Comparison of ENCODE assay signal across 26 cellular contexts in the genomic region with DNA sequence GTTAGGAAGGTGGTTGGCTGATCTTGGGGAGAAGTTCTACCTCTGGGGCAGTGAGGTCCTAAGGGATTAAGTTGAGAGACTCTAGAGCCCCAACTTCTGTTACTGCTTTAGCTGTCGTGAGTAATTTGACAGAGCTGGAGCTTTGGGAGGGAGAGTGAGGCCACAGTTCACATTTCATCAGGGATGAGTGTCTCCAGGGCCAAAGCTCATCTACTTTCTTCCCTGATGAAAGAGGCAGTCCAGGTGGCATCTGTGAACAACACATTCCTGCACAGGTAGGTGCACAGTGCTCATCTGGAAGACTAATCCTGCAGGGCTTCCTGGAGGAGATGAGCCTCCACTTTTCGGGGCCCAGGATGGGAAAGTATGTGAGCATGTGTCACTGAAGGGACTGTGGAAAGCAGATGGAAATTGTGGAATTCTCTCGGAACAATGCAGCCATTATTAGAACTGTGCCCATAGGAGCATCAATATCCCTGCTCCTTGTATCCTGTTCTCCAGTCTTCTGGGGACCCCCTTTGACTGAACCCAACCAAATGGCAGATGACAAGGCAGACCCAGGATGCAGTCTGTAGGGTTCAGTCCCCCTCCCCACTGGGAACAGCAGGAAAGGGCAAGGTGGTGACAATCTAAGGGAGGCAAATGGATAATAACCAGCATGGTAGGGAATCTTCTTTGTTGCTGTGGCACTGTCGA. TPM values are rescaled to one million over a fixed set of nuclear protein-coding genes. Genes with fewer than 3 reads are reported as not detected.
DNase-seq lines count a peak whose midpoint lies in the region; ATAC-seq, FAIRE-seq and TF ChIP-seq lines count a peak whose summit lies in the region.
"Had no signal": no experiment of that assay in that cellular context is flagged by ENCODE, and none has a peak within 500 bp of the region (broad histone marks: within the 10 kb centered on the region; RNA-seq: fewer than 3 reads in every experiment).

No MANE protein-coding gene starts in this region.

- H3K79me2 ChIP-seq in SK-N-SH (ENCODE audit: insufficient read depth) = peaks cover 32% of the 10 kb centered on the region
- peaks cover 3% of the 10 kb centered on the region for H3K79me2 ChIP-seq in GM12878 (ENCODE audit: control insufficient read depth, insufficient read depth, low read length)

- TF ChIP-seq CTCF in SK-N-SH (IDR thresholded peaks at IDR 0.05) (no peak), GM12878 (IDR thresholded peaks at IDR 0.05 in 2 of 3, conservative IDR thresholded peaks at IDR 0.05 in 1 of 3; ENCODE audit: control insufficient read depth in 2 of 3, extremely low read depth in 1 of 3, insufficient read depth in 1 of 3, low read depth in 3 of 3, low read length in 3 of 3) (no peak), natural killer cell (IDR thresholded peaks at IDR 0.05) (no peak), GM20000 (IDR thresholded peaks at IDR 0.05; ENCODE audit: extremely low read depth, missing control alignments) (no peak), foreskin fibroblast (IDR thresholded peaks at IDR 0.05; ENCODE audit: low read depth, low read length) (no peak)

- 90% methylated on average over 4 of the region's 4 CpGs for WGBS in SK-N-SH (ENCODE audit: low lambda C conversion rate)
- WGBS in GM12878 (ENCODE audit: insufficient coverage, insufficient replicate concordance, low lambda C conversion rate, missing lambda C conversion rate) = 84% methylated on average over 4 of the region's 4 CpGs

- peaks cover 14% of the 10 kb centered on the region for H3K36me3 Mint-ChIP-seq in natural killer cell

- H3K27me3 Mint-ChIP-seq in natural killer cell (ENCODE audit: low read depth in 2 of 2) = no peaks in the 10 kb centered on the region
- H3K27me3 Mint-ChIP-seq: activated CD4-positive, alpha-beta T cell treated with anti-CD3 and anti-CD28 coated beads, Interleukin-2, amount 10 ng/mL, durations not matched to agents 7 days and 5 days had no signal

- no peaks in the 10 kb centered on the region for H3K27me3 ChIP-seq in SK-N-SH (ENCODE audit: insufficient read depth)
- no peaks in the 10 kb centered on the region for H3K27me3 ChIP-seq in GM12878 (replicated peaks in 1 of 2; ENCODE audit: control insufficient read depth in 2 of 2, insufficient read depth in 2 of 2, low read length in 1 of 2)
- H3K27me3 ChIP-seq: sigmoid colon, upper lobe of left lung had no signal

- H3K9ac ChIP-seq in SK-N-SH (no peak overlapping the region), GM12878 (ENCODE audit: control insufficient read depth, insufficient read depth, low read length) (no peak overlapping the region)

- H4K20me1 ChIP-seq in SK-N-SH (ENCODE audit: insufficient read depth) (peaks cover 58% of the 10 kb centered on the region), GM12878 (ENCODE audit: control insufficient read depth, insufficient read depth) (peaks cover 9% of the 10 kb centered on the region; the same call in 1 of the 2 replicates)

- TF ChIP-seq POLR2A in GM12891 (IDR thresholded peaks at IDR 0.05; ENCODE audit: low read depth, low read length) = 0 out of 2 replicates have a peak, but pooled peaks have one; percentile 16
- TF ChIP-seq POLR2A in GM12878 (IDR thresholded peaks at IDR 0.05; ENCODE audit: low read depth, low read length) = 0 out of 2 replicates have a peak, but pooled peaks have one; percentile 32

- DNase-seq in SK-N-SH (no peak), GM12891 (ENCODE audit: insufficient read length, low spot score) (no peak), GM12878 (ENCODE audit: low read depth, low spot score) (no peak), natural killer cell (no peak), NCI-H2029 treated with DMSO at 0.1 percent for 48 hours (lab: John Stamatoyannopoulos, UW) (no peak), GM20000 (ENCODE audit: low spot score) (no peak), foreskin fibroblast (no peak)
- DNase-seq: activated CD4-positive, alpha-beta T cell treated with anti-CD3 and anti-CD28 coated beads, Interleukin-2, amount 10 ng/mL, durations not matched to agents 7 days and 5 days; amygdala; cortex of kidney; GOT3; hypothalamus; Kasumi-1; left ventricle myocardium superior; midbrain; NCI-H1694 treated with DMSO at 0.1 percent for 48 hours; posterior cingulate gyrus; sigmoid colon; upper lobe of left lung; WERI-Rb-1 had no signal

- no peak for ATAC-seq in SK-N-SH treated with all-trans-retinoic acid at 6 μM for 48 hours
- no peak for ATAC-seq in GM12878
- no peak for ATAC-seq in natural killer cell
- ATAC-seq: left ventricle myocardium superior had no signal

- SMC1A ChIA-PET in GM12878 (lab: Charles Lee; ENCODE audit: uncharacterized antibody, unreplicated experiment) = interaction anchor here (1.0 kb wide), 1 partner anchor 97 kb away, joined by 3 read pairs; no protein-coding TSS in a partner anchor

- no peak for FAIRE-seq in GM12891 (lab: Jason Lieb, UNC)
- FAIRE-seq in GM12878 (lab: Jason Lieb, UNC) = no peak
- FAIRE-seq: bronchial epithelial cell, endometrium, G401.6 had no signal

- H3K4me2 ChIP-seq in SK-N-SH = no peak overlapping the region
- H3K4me2 ChIP-seq in GM12878 (ENCODE audit: control insufficient read depth, insufficient read depth) = no peak overlapping the region

- H3K9me3 ChIP-seq in SK-N-SH (no peaks in the 10 kb centered on the region), GM12878 (replicated peaks; ENCODE audit: control insufficient read depth, insufficient read depth, low read length) (no peaks in the 10 kb centered on the region)
- H3K9me3 ChIP-seq: sigmoid colon, upper lobe of left lung had no signal

- TF ChIP-seq EP300 in SK-N-SH (IDR thresholded peaks at IDR 0.05; ENCODE audit: borderline replicate concordance in 1 of 2, low read depth in 1 of 2, low read length in 1 of 2) (no peak), GM12878 (IDR thresholded peaks at IDR 0.05; ENCODE audit: borderline replicate concordance in 1 of 2, control insufficient read depth in 1 of 2, low read depth in 2 of 2, low read length in 2 of 2) (no peak)

- no TSS peak for BruUV-seq in GM12878 (replicated peaks; lab: Mats Ljungman, UMichigan)

- H3K4me1 Mint-ChIP-seq in natural killer cell = peaks cover 53 to 60% of the 10 kb centered on the region in 2 donors

- H3K9me3 Mint-ChIP-seq in natural killer cell = no peaks in the 10 kb centered on the region
- H3K9me3 Mint-ChIP-seq: activated CD4-positive, alpha-beta T cell treated with anti-CD3 and anti-CD28 coated beads, Interleukin-2, amount 10 ng/mL, durations not matched to agents 7 days and 5 days; neural crest cell had no signal

- H2AFZ ChIP-seq in SK-N-SH (ENCODE audit: low read depth) = no peak overlapping the region
- H2AFZ ChIP-seq in GM12878 (ENCODE audit: control insufficient read depth, low read depth, low read length) = no peak overlapping the region

- POLR2A ChIA-PET in SK-N-SH (lab: Yijun Ruan, JAX) (no interaction called here), GM12878 (lab: Charles Lee) (no interaction called here)

- RAD21 ChIA-PET in GM12878 (lab: Charles Lee; ENCODE audit: unreplicated experiment) = no interaction called here

- peaks cover 17% of the 10 kb centered on the region for H3F3A ChIP-seq in SK-N-SH (replicated peaks; ENCODE audit: insufficient read depth)

- intact Hi-C loops in GM12878 (cut with micrococcal nuclease; ENCODE audit: unreplicated experiment) (no loop called here), natural killer cell (cut with micrococcal nuclease) (no loop called here)

- no peaks in the 10 kb centered on the region for H3K9me2 ChIP-seq in SK-N-SH

- no peak overlapping the region for H3K27ac ChIP-seq in SK-N-SH (ENCODE audit: low read depth in 2 of 2, low read length in 1 of 2)
- no peak overlapping the region for H3K27ac ChIP-seq in GM12878 (ENCODE audit: control insufficient read depth, insufficient read depth)
- H3K27ac ChIP-seq: 22Rv1, sigmoid colon, upper lobe of left lung, WERI-Rb-1 had no signal

- no peak overlapping the region for H3K4me3 ChIP-seq in SK-N-SH (ENCODE audit: low read depth in 2 of 2, low read length in 1 of 2)
- H3K4me3 ChIP-seq in GM12878 = no peak overlapping the region
- H3K4me3 ChIP-seq in foreskin fibroblast (ENCODE audit: low read depth in 1 of 2, low read length in 2 of 2) = no peak overlapping the region
- H3K4me3 ChIP-seq: sigmoid colon, upper lobe of left lung had no signal

- in situ Hi-C loops in GM12878 (cut with MboI) = no loop called here

- peak overlapping the region; percentile 74 to 85 for H3K27ac Mint-ChIP-seq in natural killer cell

- H3K36me3 ChIP-seq in SK-N-SH (replicated peaks in 1 of 2; ENCODE audit: control insufficient read depth in 1 of 2, insufficient read depth in 2 of 2, low read length in 1 of 2) (peaks cover 76 to 84% of the 10 kb centered on the region in 2 experiments), GM12878 (ENCODE audit: control insufficient read depth in 2 of 2, insufficient read depth in 2 of 2, low read length in 1 of 2) (peaks cover 12 to 27% of the 10 kb centered on the region in 2 experiments; a peak in 3 of 4 replicates)

- H3K4me1 ChIP-seq in SK-N-SH (ENCODE audit: control insufficient read depth in 1 of 2, insufficient read depth in 2 of 2, low read depth in 1 of 2, low read length in 1 of 2) = peaks cover 0 to 3% of the 10 kb centered on the region in 2 experiments; a peak in 1 of 4 replicates
- H3K4me1 ChIP-seq in GM12878 (ENCODE audit: control insufficient read depth, insufficient read depth, low read length) = no peaks in the 10 kb centered on the region

- TF ChIP-seq RAD21 in SK-N-SH (IDR thresholded peaks at IDR 0.05; ENCODE audit: low read length) (no peak), GM12878 (IDR thresholded peaks at IDR 0.05; ENCODE audit: insufficient read depth, low read depth, low read length) (no peak)

- CTCF ChIA-PET in SK-N-SH (lab: Yijun Ruan, JAX) = interaction anchor here (1.0 to 2.8 kb wide), 5 partner anchors 20 to 234 kb away, joined by 3 to 12 read pairs (median 3); no protein-coding TSS in a partner anchor
- CTCF ChIA-PET in GM12878 (lab: Yijun Ruan, JAX) = no interaction called here

- H3K4me3 Mint-ChIP-seq in natural killer cell = peak overlapping the region; percentile 4
- H3K4me3 Mint-ChIP-seq: activated CD4-positive, alpha-beta T cell treated with anti-CD3 and anti-CD28 coated beads, Interleukin-2, amount 10 ng/mL, durations not matched to agents 7 days and 5 days had no signal

RNA-seq across cellular contexts. Expression of gene DYNLL2, which starts 9.0 kb away (rescaled TPM):
- polyA plus RNA-seq in SK-N-SH (2012; rRNA removed) (27.0 and 27.4 TPM in 2 replicates), GM12878 (2011; rRNA removed) (11.3 and 11.6 TPM in 2 replicates), GM12878 (2014; fragmentation: Illumina TruSeq; extraction: Trizol) (19.2 TPM in 2 replicates), GM12878 (2014; fragmentation: Nextera tagmentation; extraction: Ambion mirVana) (1 to 10 TPM; 1.9 to 2.8 TPM), GM12878 (2014; rRNA removed) (16.1 and 18.2 TPM in 2 replicates), GM12878 (2016; fragmentation: Nextera tagmentation; extraction: Ambion mirVana) (under 1 TPM; 0.62 to 0.74 TPM)
- 29.3 TPM in 2 replicates for polyA plus RNA-seq in SK-N-SH (2012; cell fraction: cytosol; rRNA removed)
- 17.1 and 23.7 TPM in 2 replicates for polyA plus RNA-seq in SK-N-SH (2012; cell fraction: nucleus; rRNA removed)
- polyA plus RNA-seq in GM12891 (2012; ENCODE audit: low read depth, missing spikeins) = 20.1 TPM
- total RNA-seq in GM12878 (2013; cell fraction: nucleolus; rRNA removed) = 5.0 and 5.3 TPM in 2 replicates
- total RNA-seq in GM12878 (2014; rRNA removed) (10.4 and 12.1 TPM in 2 replicates), GM12878 (2014; rRNA removed; fragmentation: Illumina TruSeq; extraction: Trizol) (7.5 and 7.7 TPM in 2 replicates), GM12878 (2021) (18.9 TPM in 2 replicates), natural killer cell (10 to 100 TPM; 25.6 to 37.0 (median 36.1) TPM)
- polyA plus RNA-seq in GM12878 (2011; ENCODE audit: low read depth) = 14.0 TPM
- polyA plus RNA-seq in GM12878 (2011; cell fraction: cytosol; rRNA removed) = 9.2 and 9.5 TPM in 2 replicates
- polyA plus RNA-seq in GM12878 (2011; cell fraction: nucleus; rRNA removed) = 5.2 and 6.1 TPM in 2 replicates
- 17.1 and 27.6 TPM in 2 replicates for polyA plus RNA-seq in GM12878 (2012)
- polyA minus RNA-seq in GM12878 (2011; rRNA and poly(A)+ RNA removed) = 8.1 and 8.6 TPM in 2 replicates
- 2.8 and 4.0 TPM in 2 replicates for polyA minus RNA-seq in GM12878 (2011; cell fraction: cytosol; rRNA and poly(A)+ RNA removed)
- 3.9 and 5.5 TPM in 2 replicates for polyA minus RNA-seq in GM12878 (2011; cell fraction: nucleus; rRNA and poly(A)+ RNA removed)

RNA-seq across cellular contexts. Expression of gene OR4D1, which starts 55.9 kb away (rescaled TPM):
- polyA plus RNA-seq in SK-N-SH (2012; rRNA removed) (not detected in 2 replicates), GM12878 (2011; rRNA removed) (not detected in 2 replicates), GM12878 (2014; fragmentation: Illumina TruSeq; extraction: Trizol) (not detected in 2 replicates), GM12878 (2014; fragmentation: Nextera tagmentation; extraction: Ambion mirVana) (not detected), GM12878 (2014; rRNA removed) (not detected in 2 replicates), GM12878 (2016; fragmentation: Nextera tagmentation; extraction: Ambion mirVana) (not detected)
- not detected in 2 replicates for polyA plus RNA-seq in SK-N-SH (2012; cell fraction: cytosol; rRNA removed)
- not detected in 2 replicates for polyA plus RNA-seq in SK-N-SH (2012; cell fraction: nucleus; rRNA removed)
- polyA plus RNA-seq in GM12891 (2012; ENCODE audit: low read depth, missing spikeins) = not detected
- not detected in 2 replicates for total RNA-seq in GM12878 (2013; cell fraction: nucleolus; rRNA removed)
- total RNA-seq in GM12878 (2014; rRNA removed) (not detected in 2 replicates), GM12878 (2014; rRNA removed; fragmentation: Illumina TruSeq; extraction: Trizol) (not detected in 2 replicates), GM12878 (2021) (not detected in 2 replicates), natural killer cell (1 to 10 TPM; 1.0 to 1.6 (median 1.2) TPM)
- not detected for polyA plus RNA-seq in GM12878 (2011; ENCODE audit: low read depth)
- polyA plus RNA-seq in GM12878 (2011; cell fraction: cytosol; rRNA removed) = not detected in 2 replicates
- polyA plus RNA-seq in GM12878 (2011; cell fraction: nucleus; rRNA removed) = not detected in 2 replicates
- polyA plus RNA-seq in GM12878 (2012) = not detected in 2 replicates
- not detected in 2 replicates for polyA minus RNA-seq in GM12878 (2011; rRNA and poly(A)+ RNA removed)
- polyA minus RNA-seq in GM12878 (2011; cell fraction: cytosol; rRNA and poly(A)+ RNA removed) = not detected in 2 replicates
- not detected in 2 replicates for polyA minus RNA-seq in GM12878 (2011; cell fraction: nucleus; rRNA and poly(A)+ RNA removed)
- total RNA-seq: bronchial epithelial cell, left ventricle myocardium superior, sigmoid colon, upper lobe of left lung had no signal

Comparison
In these comparisons a context has a peak if more than half of its experiments do, and no peak if none do; other contexts are left out.
1. Of the 26 proteins assayed by ChIP-seq in both GM12878 and SK-N-SH: peak only in GM12878: none; only in SK-N-SH: POLR2AphosphoS5; in both: none; in neither: 25.